In the genomic region with DNA sequence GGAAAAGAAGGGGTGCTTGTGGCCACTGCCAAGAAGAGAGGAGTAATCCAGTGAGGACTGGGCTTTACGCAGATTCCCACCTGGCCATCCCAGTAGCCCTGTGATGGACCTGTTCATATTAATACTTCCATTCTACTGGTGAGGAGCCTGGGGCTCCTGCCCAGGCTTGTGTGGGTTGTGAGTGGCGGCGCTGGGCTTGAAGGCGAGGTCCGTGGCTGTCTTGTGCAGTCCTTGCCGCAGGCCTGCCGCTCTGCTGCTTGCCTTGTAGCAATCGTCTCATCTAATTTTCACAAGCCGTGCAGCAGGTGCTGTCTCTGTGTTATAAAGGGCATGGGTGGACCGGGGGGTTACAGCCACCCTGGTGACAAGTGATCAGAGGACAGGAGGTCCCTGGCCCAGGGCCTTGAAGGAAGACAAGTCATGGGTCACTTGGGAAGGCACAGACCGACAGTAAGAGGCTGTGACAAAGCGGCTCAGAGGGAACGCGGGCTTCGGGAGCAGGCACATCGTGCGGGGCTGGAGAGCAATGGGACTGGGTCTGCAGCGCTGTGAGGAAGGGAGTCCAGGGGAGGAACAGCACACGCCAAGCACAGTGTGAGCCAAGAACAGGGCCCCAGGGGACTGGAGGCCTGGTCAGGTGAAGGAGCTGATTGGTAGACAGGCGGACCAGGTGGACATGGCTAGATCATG, we compare ENCODE assay signal across 19 cellular contexts. TPM values are rescaled to one million over a fixed set of nuclear protein-coding genes. Genes with fewer than 3 reads are reported as not detected.
"Had no signal": no experiment of that assay in that cellular context is flagged by ENCODE, and none has a peak within 500 bp of the region (broad histone marks: within the 10 kb centered on the region; RNA-seq: fewer than 3 reads in every experiment).

No MANE protein-coding gene starts in this region.

- H3K9me3 Mint-ChIP-seq: activated B cell treated with CpG ODN at 0.5 μM for 24 hours; activated CD4-positive, alpha-beta memory T cell treated with anti-CD3 and anti-CD28 coated beads for 36 hours; central memory CD8-positive, alpha-beta T cell; naive B cell; stimulated activated effector memory CD8-positive, alpha-beta T cell treated with anti-CD3 and anti-CD28 coated beads, Interleukin-12 subunit alpha, Interleukin-12 subunit beta, amount 100 ng/mL, for 72 hours had no signal

- H3K9me3 ChIP-seq: ascending aorta, colonic mucosa, gastrocnemius medialis, heart left ventricle, left lung, mucosa of descending colon, neutrophil, pancreas had no signal

- H3K27ac Mint-ChIP-seq: activated B cell treated with CpG ODN at 0.5 μM for 24 hours; activated CD4-positive, alpha-beta memory T cell treated with anti-CD3 and anti-CD28 coated beads for 36 hours; activated CD8-positive, alpha-beta memory T cell treated with anti-CD3 and anti-CD28 coated beads, Interleukin-2, amount 10 ng/mL, durations not matched to agents 7 days and 5 days; activated naive CD4-positive, alpha-beta T cell treated with anti-CD3 and anti-CD28 coated beads for 36 hours; stimulated activated effector memory CD8-positive, alpha-beta T cell treated with anti-CD3 and anti-CD28 coated beads, Interleukin-12 subunit alpha, Interleukin-12 subunit beta, amount 100 ng/mL, for 72 hours had no signal

- ATAC-seq: activated CD8-positive, alpha-beta memory T cell treated with anti-CD3 and anti-CD28 coated beads, Interleukin-2, amount 10 ng/mL, durations not matched to agents 7 days and 5 days; gastrocnemius medialis; mucosa of descending colon; sciatic nerve; stimulated activated effector memory CD8-positive, alpha-beta T cell treated with anti-CD3 and anti-CD28 coated beads, Interleukin-12 subunit alpha, Interleukin-12 subunit beta, amount 100 ng/mL, for 72 hours; T-cell had no signal

- H3K36me3 Mint-ChIP-seq: activated CD4-positive, alpha-beta memory T cell treated with anti-CD3 and anti-CD28 coated beads for 36 hours; activated CD8-positive, alpha-beta memory T cell treated with anti-CD3 and anti-CD28 coated beads, Interleukin-2, amount 10 ng/mL, durations not matched to agents 7 days and 5 days; stimulated activated effector memory CD8-positive, alpha-beta T cell treated with anti-CD3 and anti-CD28 coated beads, Interleukin-12 subunit alpha, Interleukin-12 subunit beta, amount 100 ng/mL, for 72 hours; T-cell had no signal

- H3K36me3 ChIP-seq: ascending aorta, colonic mucosa, gastrocnemius medialis, heart left ventricle, left lung, neutrophil, pancreas had no signal

- H3K4me3 ChIP-seq: ascending aorta, colonic mucosa, gastrocnemius medialis, heart left ventricle, left lung, mucosa of descending colon, pancreas had no signal

- H3K27me3 ChIP-seq: colonic mucosa, pancreas had no signal

- H3K4me3 Mint-ChIP-seq: activated B cell treated with CpG ODN at 0.5 μM for 24 hours; activated CD4-positive, alpha-beta memory T cell treated with anti-CD3 and anti-CD28 coated beads for 36 hours; activated CD8-positive, alpha-beta memory T cell treated with anti-CD3 and anti-CD28 coated beads, Interleukin-2, amount 10 ng/mL, durations not matched to agents 7 days and 5 days; activated naive CD4-positive, alpha-beta T cell treated with anti-CD3 and anti-CD28 coated beads for 36 hours; central memory CD8-positive, alpha-beta T cell; stimulated activated effector memory CD8-positive, alpha-beta T cell treated with anti-CD3 and anti-CD28 coated beads, Interleukin-12 subunit alpha, Interleukin-12 subunit beta, amount 100 ng/mL, for 72 hours had no signal

- H3K4me1 ChIP-seq: ascending aorta, gastrocnemius medialis had no signal

- DNase-seq: activated B cell treated with CpG ODN at 0.5 μM for 24 hours; activated CD4-positive, alpha-beta memory T cell treated with anti-CD3 and anti-CD28 coated beads for 36 hours; activated CD4-positive, alpha-beta T cell treated with anti-CD3 and anti-CD28 coated beads for 4 hours; activated CD8-positive, alpha-beta memory T cell treated with anti-CD3 and anti-CD28 coated beads, Interleukin-2, amount 10 ng/mL, durations not matched to agents 7 days and 5 days; activated naive CD4-positive, alpha-beta T cell treated with anti-CD3 and anti-CD28 coated beads for 36 hours; colonic mucosa; gastrocnemius medialis; mucosa of descending colon; naive B cell; stimulated activated CD4-positive, alpha-beta T cell treated with anti-CD3 and anti-CD28 coated beads, Interleukin-4, amount 100 ng/mL, for 24 hours; T-cell had no signal

- H3K27ac ChIP-seq: colonic mucosa, neutrophil, pancreas had no signal

RNA-seq across cellular contexts. Expression of gene BDKRB2, which starts 7.3 kb away (rescaled TPM):
- total RNA-seq: activated B cell treated with CpG ODN at 0.5 μM for 24 hours; activated CD8-positive, alpha-beta memory T cell treated with anti-CD3 and anti-CD28 coated beads, Interleukin-2, amount 10 ng/mL, durations not matched to agents 7 days and 5 days had no signal

RNA-seq across cellular contexts. Expression of gene BDKRB1, which starts 58.7 kb away (rescaled TPM):
- total RNA-seq: activated B cell treated with CpG ODN at 0.5 μM for 24 hours; activated CD4-positive, alpha-beta memory T cell treated with anti-CD3 and anti-CD28 coated beads for 36 hours; activated CD8-positive, alpha-beta memory T cell treated with anti-CD3 and anti-CD28 coated beads, Interleukin-2, amount 10 ng/mL, durations not matched to agents 7 days and 5 days; activated naive CD4-positive, alpha-beta T cell treated with anti-CD3 and anti-CD28 coated beads for 36 hours; ascending aorta; gastrocnemius medialis; T-cell had no signal
